38 cellular contexts compared by ENCODE assay signal in the genomic region with DNA sequence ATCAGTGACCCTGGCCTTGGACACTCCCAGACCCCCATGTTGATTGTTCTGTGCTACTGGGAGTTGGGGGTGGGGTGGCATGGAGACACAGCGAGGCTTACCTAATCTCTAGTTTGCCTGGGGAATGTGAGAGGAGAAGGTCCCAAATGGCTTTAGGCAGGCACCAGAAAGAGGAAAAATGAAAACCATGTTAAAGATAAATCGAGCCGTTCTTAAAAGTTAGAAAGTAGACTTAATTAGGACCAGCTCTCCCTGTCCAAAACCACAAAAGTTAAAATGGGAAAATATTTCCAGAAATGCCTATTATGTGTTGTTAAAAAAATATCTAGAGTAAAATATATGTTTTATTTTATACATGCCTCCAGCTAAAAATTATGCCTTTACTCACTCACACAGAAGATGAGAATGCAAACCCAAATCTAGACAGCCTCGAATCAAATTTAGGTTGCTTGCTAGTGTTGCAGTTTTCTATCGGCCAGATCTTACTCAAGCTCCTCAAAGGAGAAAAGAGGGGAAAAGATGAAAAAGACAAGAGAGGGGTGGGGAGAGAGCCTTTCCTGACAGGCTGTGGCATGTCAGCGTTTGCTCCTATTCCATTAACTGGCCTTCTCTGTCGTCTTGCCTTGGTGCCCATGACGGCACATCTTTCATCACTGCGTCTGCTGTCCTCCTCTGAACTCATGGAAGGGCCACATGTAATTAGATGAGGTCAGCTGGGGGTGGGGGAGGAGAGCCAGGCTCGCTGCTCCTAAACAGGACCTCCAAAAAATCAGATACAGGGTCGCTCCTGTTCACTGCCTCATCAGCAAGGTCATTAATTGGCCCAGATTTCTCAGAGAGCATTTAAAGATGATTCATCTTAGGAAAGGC. TPM values are rescaled to one million over a fixed set of nuclear protein-coding genes. Genes with fewer than 3 reads are reported as not detected.
DNase-seq lines count a peak whose midpoint lies in the region; ATAC-seq, FAIRE-seq and TF ChIP-seq lines count a peak whose summit lies in the region.
"Had no signal": no experiment of that assay in that cellular context is flagged by ENCODE, and none has a peak within 500 bp of the region (broad histone marks: within the 10 kb centered on the region; RNA-seq: fewer than 3 reads in every experiment).

No MANE protein-coding gene starts in this region.

- H4K20me1 ChIP-seq in astrocyte (ENCODE audit: insufficient read depth, low read length): no peaks in the 10 kb centered on the region

- H3K18ac ChIP-seq in mesenchymal stem cell (ENCODE audit: low read depth in 1 of 2, low read length in 2 of 2): peak overlapping the region in 1 of 2 experiments; percentile 28

- no peak overlapping the region for H3K4ac ChIP-seq in mesenchymal stem cell (ENCODE audit: low read depth in 1 of 2, low read length in 2 of 2)

- H3K23ac ChIP-seq in mesenchymal stem cell (ENCODE audit: low read length in 2 of 2): no peak overlapping the region

- FAIRE-seq in astrocyte (lab: Jason Lieb, UNC): no peak
- FAIRE-seq: D721Med, HepG2, pancreas, small intestine had no signal

- H2AK5ac ChIP-seq in mesenchymal stem cell (ENCODE audit: low read length, severe bottlenecking): peak overlapping the region; percentile 71

- H3K4me3 ChIP-seq in breast epithelium (no peak overlapping the region), astrocyte (ENCODE audit: insufficient read depth, low read depth, low read length) (no peak overlapping the region), mesenchymal stem cell (ENCODE audit: insufficient read depth in 1 of 2, low read depth in 1 of 2, low read length in 2 of 2) (peak overlapping the region in 1 of 2 experiments; percentile 2)
- H3K4me3 ChIP-seq: esophagus muscularis mucosa, gastroesophageal sphincter, pancreas, PC-9, suprapubic skin had no signal

- DNase-seq in MCF 10A (ENCODE audit: unreplicated experiment) (no peak), breast epithelium (ENCODE audit: low spot score in 2 of 2) (no peak), astrocyte (ENCODE audit: low read depth) (no peak), mesenchymal stem cell (peak; percentile 30), type B pancreatic cell (ENCODE audit: extremely low spot score, unreplicated experiment) (no peak), middle frontal gyrus (ENCODE audit: extremely low spot score, low spot score) (no peak)
- no peak for DNase-seq in activated CD4-positive, alpha-beta T cell treated with anti-CD3 and anti-CD28 coated beads, Interleukin-2, amount 50 U/mL, for 48 hours
- DNase-seq: activated CD4-positive, alpha-beta T cell treated with anti-CD3 and anti-CD28 coated beads for 48 hours; activated gamma-delta T cell; activated naive CD8-positive, alpha-beta T cell treated with anti-CD3 and anti-CD28 coated beads for 36 hours; central memory CD4-positive, alpha-beta T cell; cortex of kidney; H9; Karpas-422; NCI-H1417 treated with DMSO at 0.1 percent for 48 hours; NCI-H2081; NCI-H226; NCI-H526 treated with DMSO at 0.1 percent for 48 hours; nephron progenitor cell; pancreas; Right ventricle myocardium superior; small intestine; stimulated activated CD4-positive, alpha-beta T cell treated with anti-CD3 and anti-CD28 coated beads, Interleukin-1b, Interleukin-23, amount 100 ng/mL, for 48 hours; stimulated activated naive CD4-positive, alpha-beta T cell treated with Interleukin-2 at 50 U/mL for 16 hours; SW 1271 had no signal

- no peak overlapping the region for H2BK5ac ChIP-seq in mesenchymal stem cell (ENCODE audit: low read depth, low read length, poor library complexity, severe bottlenecking)

- BruUV-seq in MCF 10A (replicated peaks; lab: Mats Ljungman, UMichigan): no TSS peak

- CTCF ChIA-PET in MCF 10A (lab: Yijun Ruan, JAX): interaction anchor here (0.5 to 1.6 kb wide), 8 partner anchors 7 to 914 kb away, joined by 3 to 5 read pairs (median 3); no protein-coding TSS in a partner anchor

- intact Hi-C loops in MCF 10A (cut with micrococcal nuclease): no loop called here
- intact Hi-C loops in breast epithelium (cut with DNase I; ENCODE audit: low total_unique reads): no loop called here

- no peaks in the 10 kb centered on the region for H3K79me1 ChIP-seq in mesenchymal stem cell (replicated peaks; ENCODE audit: low read length, poor library complexity, severe bottlenecking)

- no peak overlapping the region for H3K14ac ChIP-seq in mesenchymal stem cell (ENCODE audit: low read length in 2 of 2)

- H2AFZ ChIP-seq in astrocyte (ENCODE audit: low read depth, low read length) (peak overlapping the region; percentile 18), mesenchymal stem cell (ENCODE audit: low read depth, low read length) (no peak overlapping the region)
- H2AFZ ChIP-seq: PC-9 had no signal

- H3K4me1 Mint-ChIP-seq in MCF 10A (ENCODE audit: insufficient read depth, unreplicated experiment): peaks cover 36% of the 10 kb centered on the region
- peaks cover 18% of the 10 kb centered on the region for H3K4me1 Mint-ChIP-seq in astrocyte (ENCODE audit: low read depth, unreplicated experiment)
- H3K4me1 Mint-ChIP-seq in type B pancreatic cell (ENCODE audit: unreplicated experiment): peaks cover 40% of the 10 kb centered on the region
- H3K4me1 Mint-ChIP-seq: activated naive CD8-positive, alpha-beta T cell treated with anti-CD3 and anti-CD28 coated beads for 36 hours had no signal

- H3K27me3 Mint-ChIP-seq in MCF 10A (ENCODE audit: insufficient read depth, unreplicated experiment) (no peaks in the 10 kb centered on the region), astrocyte (ENCODE audit: low read depth, unreplicated experiment) (peaks cover under 1% of the 10 kb centered on the region), type B pancreatic cell (no peaks in the 10 kb centered on the region)
- H3K27me3 Mint-ChIP-seq: activated naive CD8-positive, alpha-beta T cell treated with anti-CD3 and anti-CD28 coated beads for 36 hours had no signal

- ATAC-seq in GM21737 (IDR thresholded peaks at IDR 0.05; ENCODE audit: unreplicated experiment): no peak
- ATAC-seq: gastroesophageal sphincter, HepG2, pancreas had no signal

- no peak overlapping the region for H4K91ac ChIP-seq in mesenchymal stem cell (ENCODE audit: low read length)

- no peaks in the 10 kb centered on the region for H3K36me3 Mint-ChIP-seq in MCF 10A (ENCODE audit: insufficient read depth, unreplicated experiment)
- H3K36me3 Mint-ChIP-seq in astrocyte (ENCODE audit: low read depth, unreplicated experiment): no peaks in the 10 kb centered on the region
- no peaks in the 10 kb centered on the region for H3K36me3 Mint-ChIP-seq in type B pancreatic cell
- H3K36me3 Mint-ChIP-seq: activated naive CD8-positive, alpha-beta T cell treated with anti-CD3 and anti-CD28 coated beads for 36 hours had no signal

- no peak overlapping the region for H3K27ac ChIP-seq in breast epithelium
- H3K27ac ChIP-seq in astrocyte (ENCODE audit: low read depth, low read length): no peak overlapping the region
- H3K27ac ChIP-seq in mesenchymal stem cell (ENCODE audit: low read length, poor library complexity, severe bottlenecking): no peak overlapping the region
- H3K27ac ChIP-seq: 22Rv1, esophagus muscularis mucosa, gastroesophageal sphincter, pancreas, PC-9, suprapubic skin, VCaP had no signal

- H2BK12ac ChIP-seq in mesenchymal stem cell (ENCODE audit: low read length in 2 of 2): peak overlapping the region; percentile 23 to 32

- no peak for TF ChIP-seq CTCF in MCF 10A (IDR thresholded peaks at IDR 0.05; ENCODE audit: unreplicated experiment)
- TF ChIP-seq CTCF in breast epithelium (IDR thresholded peaks at IDR 0.05): no peak
- no peak for TF ChIP-seq CTCF in astrocyte (IDR thresholded peaks at IDR 0.05; ENCODE audit: insufficient read depth, low read depth, low read length)
- no peak for TF ChIP-seq CTCF in type B pancreatic cell (conservative IDR thresholded peaks at IDR 0.05)

- no peak overlapping the region for H2BK15ac ChIP-seq in mesenchymal stem cell (ENCODE audit: low read depth, poor library complexity, severe bottlenecking)

- 78% methylated on average over 11 of the region's 11 CpGs for WGBS in mesenchymal stem cell

- H3K9me3 Mint-ChIP-seq in MCF 10A (ENCODE audit: unreplicated experiment) (no peaks in the 10 kb centered on the region), astrocyte (ENCODE audit: unreplicated experiment) (no peaks in the 10 kb centered on the region), type B pancreatic cell (no peaks in the 10 kb centered on the region)
- H3K9me3 Mint-ChIP-seq: activated naive CD8-positive, alpha-beta T cell treated with anti-CD3 and anti-CD28 coated beads for 36 hours; H9 had no signal

- H3K9ac ChIP-seq in astrocyte (ENCODE audit: low read length): no peak overlapping the region
- H3K9ac ChIP-seq in mesenchymal stem cell (ENCODE audit: low read length): peak overlapping the region; percentile 39

- H3K36me3 ChIP-seq in breast epithelium: no peaks in the 10 kb centered on the region
- H3K36me3 ChIP-seq in astrocyte (ENCODE audit: insufficient read depth, low read length): no peaks in the 10 kb centered on the region
- H3K36me3 ChIP-seq in mesenchymal stem cell (ENCODE audit: control insufficient read depth in 1 of 2, insufficient read depth in 2 of 2, low read depth in 1 of 2, low read length in 2 of 2): no peaks in the 10 kb centered on the region
- H3K36me3 ChIP-seq: esophagus muscularis mucosa, gastroesophageal sphincter, pancreas, suprapubic skin had no signal

- H3K4me1 ChIP-seq in breast epithelium (no peaks in the 10 kb centered on the region), astrocyte (ENCODE audit: insufficient read depth, low read length) (peaks cover 13% of the 10 kb centered on the region), mesenchymal stem cell (ENCODE audit: control insufficient read depth, insufficient read depth, low read depth, low read length) (peaks cover 7% of the 10 kb centered on the region)
- H3K4me1 ChIP-seq: pancreas had no signal

- no peak overlapping the region for H2BK120ac ChIP-seq in mesenchymal stem cell (ENCODE audit: low read depth, low read length)

- H3K9me3 ChIP-seq in breast epithelium (no peaks in the 10 kb centered on the region), astrocyte (ENCODE audit: insufficient read depth, low read depth, low read length) (no peaks in the 10 kb centered on the region), mesenchymal stem cell (ENCODE audit: control insufficient read depth, low read length) (no peaks in the 10 kb centered on the region)
- H3K9me3 ChIP-seq: esophagus muscularis mucosa, gastroesophageal sphincter, pancreas, suprapubic skin had no signal

- H3K79me2 ChIP-seq in astrocyte (ENCODE audit: insufficient read depth, low read length): no peaks in the 10 kb centered on the region

- POLR2A ChIA-PET in MCF 10A (lab: Yijun Ruan, JAX): no interaction called here

- H4K8ac ChIP-seq in mesenchymal stem cell (ENCODE audit: low read length): no peak overlapping the region

- TF ChIP-seq POLR2A in breast epithelium (IDR thresholded peaks at IDR 0.05): no peak

- H3K27me3 ChIP-seq in breast epithelium (no peaks in the 10 kb centered on the region), astrocyte (ENCODE audit: insufficient read depth, low read length) (no peaks in the 10 kb centered on the region), mesenchymal stem cell (ENCODE audit: control insufficient read depth in 1 of 2, insufficient read depth in 1 of 2, low read length in 2 of 2) (no peaks in the 10 kb centered on the region)
- H3K27me3 ChIP-seq: esophagus muscularis mucosa, gastroesophageal sphincter, suprapubic skin had no signal

- no peak overlapping the region for H3K4me2 ChIP-seq in astrocyte (ENCODE audit: low read length)
- no peak overlapping the region for H3K4me2 ChIP-seq in mesenchymal stem cell (ENCODE audit: low read length, poor library complexity, severe bottlenecking)
- H3K4me2 ChIP-seq: PC-9 had no signal

- H3K27ac Mint-ChIP-seq in MCF 10A (ENCODE audit: low read depth, unreplicated experiment): peak overlapping the region; percentile 14
- no peak overlapping the region for H3K27ac Mint-ChIP-seq in astrocyte (ENCODE audit: unreplicated experiment)
- H3K27ac Mint-ChIP-seq in type B pancreatic cell: peak overlapping the region; percentile 52
- H3K27ac Mint-ChIP-seq: activated naive CD8-positive, alpha-beta T cell treated with anti-CD3 and anti-CD28 coated beads for 36 hours; H9 had no signal

- H3K4me3 Mint-ChIP-seq in MCF 10A (ENCODE audit: unreplicated experiment): no peak overlapping the region
- no peak overlapping the region for H3K4me3 Mint-ChIP-seq in astrocyte (ENCODE audit: unreplicated experiment)
- H3K4me3 Mint-ChIP-seq in type B pancreatic cell: peak overlapping the region; percentile 53
- H3K4me3 Mint-ChIP-seq: activated naive CD8-positive, alpha-beta T cell treated with anti-CD3 and anti-CD28 coated beads for 36 hours; H9; nephron progenitor cell had no signal

RNA-seq across cellular contexts. Expression of a gene that starts 49.9 kb away (rescaled TPM):
- total RNA-seq in MCF 10A (2022) (not detected in 2 replicates), breast epithelium (not detected), astrocyte (not detected in 2 replicates), type B pancreatic cell (ENCODE audit: low replicate concordance) (0.29 and 0.77 TPM in 2 replicates)
- 0.07 TPM for polyA plus RNA-seq in mesenchymal stem cell (2013, experiment 1 of 2)
- polyA plus RNA-seq in mesenchymal stem cell (2013, experiment 2 of 2): 0.12 TPM
- total RNA-seq: activated CD8-positive, alpha-beta memory T cell treated with anti-CD3 and anti-CD28 coated beads for 36 hours; activated naive CD8-positive, alpha-beta T cell treated with anti-CD3 and anti-CD28 coated beads for 36 hours; esophagus muscularis mucosa; gastroesophageal sphincter; H9; HepG2; lung microvascular endothelial cell; pancreas; PC-9; renal cortical epithelial cell; Right ventricle myocardium superior; suprapubic skin had no signal
- polyA plus RNA-seq: HepG2, pancreas, small intestine, urinary bladder had no signal
